Comparison of ENCODE assay signal across 33 cellular contexts in genomic region chr1:204728045-204728444, GRCh38. TPM values are rescaled to one million over a fixed set of nuclear protein-coding genes. Genes with fewer than 3 reads are reported as not detected.
"Had no signal": no experiment of that assay in that cellular context is flagged by ENCODE, and none has a peak within 500 bp of the region (broad histone marks: within the 10 kb centered on the region; RNA-seq: fewer than 3 reads in every experiment).

No MANE protein-coding gene starts in this region.

- H3K4me2 ChIP-seq: KMS-11 had no signal

- H3K36me3 ChIP-seq: ascending aorta, Peyer's patch, SJSA1 had no signal

- H3K27me3 ChIP-seq: ascending aorta, body of pancreas, Peyer's patch had no signal

- FAIRE-seq: bronchial epithelial cell had no signal

- H3K9me3 ChIP-seq: ascending aorta, body of pancreas, Peyer's patch, SJSA1 had no signal

- H3K27me3 Mint-ChIP-seq: activated naive CD8-positive, alpha-beta T cell treated with anti-CD3 and anti-CD28 coated beads, Interleukin-2, amount 50 U/mL, for 24 hours had no signal

- DNase-seq: activated CD4-positive, alpha-beta T cell treated with anti-CD3 and anti-CD28 coated beads for 48 hours; activated CD4-positive, alpha-beta T cell treated with anti-CD3 and anti-CD28 coated beads, Interleukin-2, amount 50 U/mL, for 4 hours; activated CD4-positive, CD25-positive, alpha-beta regulatory T cell treated with anti-CD3 and anti-CD28 coated beads, Interleukin-2, amount 50 U/mL, for 72 hours; activated CD8-positive, alpha-beta T cell treated with anti-CD3 and anti-CD28 coated beads, Interleukin-2, amount 10 ng/mL, durations not matched to agents 7 days and 5 days; activated effector memory CD4-positive, alpha-beta T cell treated with anti-CD3 and anti-CD28 coated beads, Interleukin-2, amount 50 U/mL, for 16 hours; activated naive CD4-positive, alpha-beta T cell treated with Interleukin-2 at 50 U/mL for 16 hours; activated naive CD8-positive, alpha-beta T cell treated with anti-CD3 and anti-CD28 coated beads, Interleukin-2, amount 50 U/mL, for 24 hours; activated T-cell treated with anti-CD3 and anti-CD28 coated beads, Interleukin-2, amount 50 U/mL, for 24 hours; amniotic stem cell; body of pancreas; central memory CD4-positive, alpha-beta T cell; NCI-H1092 treated with DMSO at 0.1 percent for 48 hours; NCI-H1436 treated with DMSO at 0.1 percent for 48 hours; NCI-H187; NCI-H2081; NCI-H2171; NCI-H2227 treated with DMSO at 0.1 percent for 48 hours; NCI-H526; NCI-H82; Peyer's patch; SHP77; SW 1271 had no signal

- H3K27ac Mint-ChIP-seq: activated CD8-positive, alpha-beta T cell treated with anti-CD3 and anti-CD28 coated beads, Interleukin-2, amount 10 ng/mL, durations not matched to agents 7 days and 5 days; activated naive CD8-positive, alpha-beta T cell treated with anti-CD3 and anti-CD28 coated beads, Interleukin-2, amount 50 U/mL, for 24 hours; activated T-cell treated with anti-CD3 and anti-CD28 coated beads, Interleukin-2, amount 50 U/mL, for 24 hours; T-helper 2 cell treated with Interferon-gamma antibody and Interleukin-4, amounts not matched to agents 5 μg/mL and 100 μg/mL, for 36 hours; WTC11 had no signal

- H3K9ac ChIP-seq: KMS-11 had no signal

- H3K4me1 ChIP-seq: ascending aorta, Peyer's patch, SJSA1 had no signal

- H3K9me3 Mint-ChIP-seq: activated naive CD4-positive, alpha-beta T cell treated with anti-CD3 and anti-CD28 coated beads, Interleukin-2, amount 50 U/mL, for 72 hours; activated naive CD8-positive, alpha-beta T cell treated with anti-CD3 and anti-CD28 coated beads, Interleukin-2, amount 50 U/mL, for 24 hours; activated T-cell treated with anti-CD3 and anti-CD28 coated beads, Interleukin-2, amount 50 U/mL, for 24 hours; T-helper 2 cell treated with Interferon-gamma antibody and Interleukin-4, amounts not matched to agents 5 μg/mL and 100 μg/mL, for 36 hours; WTC11 had no signal

- H3K36me3 Mint-ChIP-seq: activated naive CD4-positive, alpha-beta T cell treated with anti-CD3 and anti-CD28 coated beads, Interleukin-2, amount 50 U/mL, for 72 hours; WTC11 had no signal

- H3K4me1 Mint-ChIP-seq: activated naive CD8-positive, alpha-beta T cell treated with anti-CD3 and anti-CD28 coated beads, Interleukin-2, amount 50 U/mL, for 24 hours had no signal

- H3K4me3 Mint-ChIP-seq: activated CD8-positive, alpha-beta T cell treated with anti-CD3 and anti-CD28 coated beads, Interleukin-2, amount 10 ng/mL, durations not matched to agents 7 days and 5 days; activated naive CD8-positive, alpha-beta T cell treated with anti-CD3 and anti-CD28 coated beads, Interleukin-2, amount 50 U/mL, for 24 hours; activated T-cell treated with anti-CD3 and anti-CD28 coated beads, Interleukin-2, amount 50 U/mL, for 24 hours; T-helper 2 cell treated with Interferon-gamma antibody and Interleukin-4, amounts not matched to agents 5 μg/mL and 100 μg/mL, for 36 hours; WTC11 had no signal

- H3K4me3 ChIP-seq: ascending aorta, body of pancreas, Peyer's patch, SJSA1 had no signal

- H3K27ac ChIP-seq: ascending aorta, body of pancreas, KMS-11, Peyer's patch, RWPE1, SJSA1 had no signal

- ATAC-seq: activated CD8-positive, alpha-beta T cell treated with anti-CD3 and anti-CD28 coated beads, Interleukin-2, amount 10 ng/mL, durations not matched to agents 7 days and 5 days; activated naive CD4-positive, alpha-beta T cell treated with anti-CD3 and anti-CD28 coated beads, Interleukin-2, amount 50 U/mL, for 72 hours; activated naive CD8-positive, alpha-beta T cell treated with anti-CD3 and anti-CD28 coated beads, Interleukin-2, amount 50 U/mL, for 24 hours; body of pancreas; SK-N-SH treated with all-trans-retinoic acid at 6 μM for 48 hours; WTC11 had no signal

RNA-seq across cellular contexts. Expression of gene LRRN2, which starts 42.5 kb away (rescaled TPM):
- total RNA-seq: activated CD8-positive, alpha-beta T cell treated with anti-CD3 and anti-CD28 coated beads, Interleukin-2, amount 10 ng/mL, durations not matched to agents 7 days and 5 days; activated naive CD4-positive, alpha-beta T cell treated with anti-CD3 and anti-CD28 coated beads, Interleukin-2, amount 50 U/mL, for 72 hours; bronchial epithelial cell; MCF 10A; OCI-LY7; SJSA1 had no signal
